Comparison of ENCODE assay signal across 8 cellular contexts in genomic region chr16:1331712-1332617, GRCh38. TPM values are rescaled to one million over a fixed set of nuclear protein-coding genes. Genes with fewer than 3 reads are reported as not detected.
DNase-seq lines count a peak whose midpoint lies in the region; ATAC-seq and TF ChIP-seq lines count a peak whose summit lies in the region.

No MANE protein-coding gene starts in this region.

- intact Hi-C loops in Caco-2 (cut with micrococcal nuclease; ENCODE audit: unreplicated experiment) = no loop called here
- intact Hi-C loops in sciatic nerve (cut with DNase I) = no loop called here

- no peaks in the 10 kb centered on the region for H3K36me3 Mint-ChIP-seq in Caco-2 (ENCODE audit: insufficient read depth, unreplicated experiment)
- no peaks in the 10 kb centered on the region for H3K36me3 Mint-ChIP-seq in activated naive CD4-positive, alpha-beta T cell treated with anti-CD3 and anti-CD28 coated beads, Interleukin-2, amount 10 ng/mL, durations not matched to agents 7 days and 5 days

- H3K9me3 ChIP-seq in Caco-2 (no peaks in the 10 kb centered on the region), right atrium auricular region (peaks cover 0 to 5% of the 10 kb centered on the region in 2 donors), MG63 (peaks cover 2% of the 10 kb centered on the region; the same call in 1 of the 2 replicates)

- H3K4me3 ChIP-seq in Caco-2 (ENCODE audit: low read depth, low read length) (no peak overlapping the region), right atrium auricular region (peak overlapping the region in 1 of 2 donors; percentile 57), MG63 (no peak overlapping the region)

- H3K4me1 ChIP-seq in Caco-2 (peaks cover 4% of the 10 kb centered on the region; the same call in 1 of the 2 replicates), right atrium auricular region (peaks cover 0 to 38% of the 10 kb centered on the region in 2 donors)

- H3K27me3 ChIP-seq in Caco-2 (replicated peaks; ENCODE audit: control insufficient read depth, insufficient read depth, low read length) = no peaks in the 10 kb centered on the region; the same call in 1 of the 2 replicates
- peaks cover 9 to 24% of the 10 kb centered on the region in 2 donors for H3K27me3 ChIP-seq in right atrium auricular region
- H3K27me3 ChIP-seq in MG63 = peaks cover 51% of the 10 kb centered on the region

- peak overlapping the region; percentile 19 for H3K27ac Mint-ChIP-seq in Caco-2 (ENCODE audit: unreplicated experiment)
- H3K27ac Mint-ChIP-seq in activated naive CD4-positive, alpha-beta T cell treated with anti-CD3 and anti-CD28 coated beads, Interleukin-2, amount 10 ng/mL, durations not matched to agents 7 days and 5 days = peak overlapping the region; percentile 28

- H3K4me1 Mint-ChIP-seq in Caco-2 (ENCODE audit: low read depth, unreplicated experiment) = no peaks in the 10 kb centered on the region
- peaks cover 21% of the 10 kb centered on the region for H3K4me1 Mint-ChIP-seq in activated naive CD4-positive, alpha-beta T cell treated with anti-CD3 and anti-CD28 coated beads, Interleukin-2, amount 10 ng/mL, durations not matched to agents 7 days and 5 days

- H3K27me3 Mint-ChIP-seq in Caco-2 (ENCODE audit: insufficient read depth, unreplicated experiment) = no peaks in the 10 kb centered on the region
- H3K27me3 Mint-ChIP-seq in activated naive CD4-positive, alpha-beta T cell treated with anti-CD3 and anti-CD28 coated beads, Interleukin-2, amount 10 ng/mL, durations not matched to agents 7 days and 5 days = peaks cover 62% of the 10 kb centered on the region

- peak overlapping the region; percentile 52 for H3K4me3 Mint-ChIP-seq in Caco-2 (ENCODE audit: unreplicated experiment)
- peak overlapping the region; percentile 61 for H3K4me3 Mint-ChIP-seq in activated naive CD4-positive, alpha-beta T cell treated with anti-CD3 and anti-CD28 coated beads, Interleukin-2, amount 10 ng/mL, durations not matched to agents 7 days and 5 days

- no TSS peak for BruUV-seq in Caco-2 (replicated peaks; lab: Mats Ljungman, UMichigan)

- POLR2A ChIA-PET in Caco-2 (lab: Charles Lee) = no interaction called here

- no peak for TF ChIP-seq CTCF in Caco-2 (IDR thresholded peaks at IDR 0.05; ENCODE audit: insufficient read depth in 1 of 2, low read depth in 1 of 2, low read length in 1 of 2, severe bottlenecking in 1 of 2, unreplicated experiment in 1 of 2)
- TF ChIP-seq CTCF in right atrium auricular region (IDR thresholded peaks at IDR 0.05) = no peak

- CTCF ChIA-PET in Caco-2 (lab: Charles Lee) = interaction anchor here (0.6 to 0.9 kb wide), 2 partner anchors 10 to 47 kb away, joined by 3 to 5 read pairs; no protein-coding TSS in a partner anchor
- CTCF ChIA-PET in activated naive CD4-positive, alpha-beta T cell treated with anti-CD3 and anti-CD28 coated beads, Interleukin-2, amount 10 ng/mL, durations not matched to agents 7 days and 5 days (lab: Charles Lee) = interaction anchor here (1.0 kb wide), 1 partner anchor 11 kb away, joined by 3 read pairs; no protein-coding TSS in a partner anchor

- H3K27ac ChIP-seq in right atrium auricular region = no peak overlapping the region

- peak; percentile 60 to 68 for DNase-seq in Caco-2
- DNase-seq in NCI-H510A (lab: John Stamatoyannopoulos, UW) = peak; percentile 67
- peak; percentile 85 for DNase-seq in activated naive CD4-positive, alpha-beta T cell treated with anti-CD3 and anti-CD28 coated beads, Interleukin-2, amount 10 ng/mL, durations not matched to agents 7 days and 5 days
- DNase-seq in right atrium auricular region (ENCODE audit: low spot score) = peak; percentile 71
- no peak for DNase-seq in sciatic nerve (ENCODE audit: low spot score)
- DNase-seq in MG63 = no peak
- DNase-seq in superior temporal gyrus (ENCODE audit: extremely low spot score) = no peak

- no peaks in the 10 kb centered on the region for H3K9me3 Mint-ChIP-seq in Caco-2 (ENCODE audit: unreplicated experiment)
- no peaks in the 10 kb centered on the region for H3K9me3 Mint-ChIP-seq in activated naive CD4-positive, alpha-beta T cell treated with anti-CD3 and anti-CD28 coated beads, Interleukin-2, amount 10 ng/mL, durations not matched to agents 7 days and 5 days

- H3K36me3 ChIP-seq in Caco-2 (ENCODE audit: control insufficient read depth, insufficient read depth, low read length) (no peaks in the 10 kb centered on the region), right atrium auricular region (no peaks in the 10 kb centered on the region), MG63 (no peaks in the 10 kb centered on the region)

- ATAC-seq in GM21576 (IDR thresholded peaks at IDR 0.05; ENCODE audit: unreplicated experiment) (peak; percentile 56), sciatic nerve (peak; percentile 16)

RNA-seq across cellular contexts. Expression of gene BAIAP3, which starts 1.5 kb away (rescaled TPM):
- total RNA-seq in Caco-2 (2022) (4.2 and 5.0 TPM in 2 replicates), right atrium auricular region (1 to 10 TPM in 1 of 2 donors, under 1 TPM in 1; 0.35 to 2.4 TPM), sciatic nerve (3.9 TPM)
- total RNA-seq in MG63 (2014; rRNA removed; shearing (Covaris generic); ENCODE audit: low replicate concordance) = 1.1 TPM in 1 of 2 replicates, not detected in the other

RNA-seq across cellular contexts. Expression of gene TSR3, which starts 19.7 kb away (rescaled TPM):
- total RNA-seq in Caco-2 (2022) (48.3 and 48.6 TPM in 2 replicates), right atrium auricular region (10 to 100 TPM; 72.8 to 73.7 TPM), sciatic nerve (35.8 TPM)
- total RNA-seq in MG63 (2014; rRNA removed; shearing (Covaris generic); ENCODE audit: low replicate concordance) = 138 and 174 TPM in 2 replicates

RNA-seq across cellular contexts. Expression of gene GNPTG, which starts 19.8 kb away (rescaled TPM):
- total RNA-seq in Caco-2 (2022) (37.3 and 37.6 TPM in 2 replicates), right atrium auricular region (10 to 100 TPM; 31.8 to 46.7 TPM), sciatic nerve (82.2 TPM)
- total RNA-seq in MG63 (2014; rRNA removed; shearing (Covaris generic); ENCODE audit: low replicate concordance) = 40.9 and 52.2 TPM in 2 replicates

RNA-seq across cellular contexts. Expression of gene UBE2I, which starts 22.5 kb away (rescaled TPM):
- total RNA-seq in Caco-2 (2022) (178 and 199 TPM in 2 replicates), right atrium auricular region (10 to 100 TPM; 58.8 to 59.5 TPM), sciatic nerve (95.7 TPM)
- 154 and 228 TPM in 2 replicates for total RNA-seq in MG63 (2014; rRNA removed; shearing (Covaris generic); ENCODE audit: low replicate concordance)

Comparison
In these comparisons a context has a peak if more than half of its experiments do, and no peak if none do; other contexts are left out.
1. DNase-seq: peak in Caco-2 (2 of 2), NCI-H510A (single experiment), activated naive CD4-positive, alpha-beta T cell treated with anti-CD3 and anti-CD28 coated beads, Interleukin-2, amount 10 ng/mL, durations not matched to agents 7 days and 5 days (single experiment) and right atrium auricular region (single experiment); none in sciatic nerve (single experiment), MG63 (single experiment) and superior temporal gyrus (single experiment).